ENCODE assay signal across 21 cellular contexts in the genomic region with DNA sequence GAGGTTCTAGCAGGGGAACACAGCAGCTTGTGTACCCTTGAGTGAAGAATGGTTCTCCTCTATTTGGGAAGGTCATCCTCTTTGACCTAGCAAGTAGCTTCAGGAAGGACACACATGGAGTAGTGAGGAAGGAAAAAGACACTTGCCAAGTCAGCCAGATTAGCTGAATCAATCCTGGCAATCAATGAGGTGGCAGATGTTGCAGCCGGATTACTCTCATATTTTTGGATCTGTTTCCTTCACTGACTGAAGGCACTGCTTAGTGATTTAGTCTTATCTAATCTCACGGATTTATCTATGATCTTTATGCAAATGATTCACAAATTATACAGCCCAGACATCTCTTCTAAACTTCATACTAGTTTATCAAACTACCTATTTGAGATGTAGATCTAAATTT.
"Had no signal": no experiment of that assay in that cellular context is flagged by ENCODE, and none has a peak within 500 bp of the region (broad histone marks: within the 10 kb centered on the region; RNA-seq: fewer than 3 reads in every experiment).

No MANE protein-coding gene starts in this region.

- H3K36me3 ChIP-seq: gastrocnemius medialis, heart right ventricle, neutrophil, stomach, thoracic aorta, transverse colon had no signal

- DNase-seq: cortex of kidney; effector memory CD4-positive, alpha-beta T cell; gastrocnemius medialis; heart right ventricle; hypothalamus; islet precursor cell; mammary epithelial cell; naive thymus-derived CD4-positive, alpha-beta T cell; nephron progenitor cell; posterior cingulate gyrus; small intestine; stimulated activated CD4-positive, alpha-beta T cell treated with anti-CD3 and anti-CD28 coated beads, Interleukin-12 subunit alpha, Interleukin-12 subunit beta, amount 100 ng/mL, for 4 hours; stimulated activated naive CD4-positive, alpha-beta T cell; stomach; transverse colon had no signal

- H3K4me3 ChIP-seq: dorsolateral prefrontal cortex, gastrocnemius medialis, heart right ventricle, stomach, thoracic aorta, transverse colon had no signal

- H3K4me3 Mint-ChIP-seq: naive thymus-derived CD4-positive, alpha-beta T cell; nephron progenitor cell had no signal

- H3K27ac ChIP-seq: dorsolateral prefrontal cortex, gastrocnemius medialis, heart right ventricle, neutrophil, stomach, thoracic aorta, transverse colon had no signal

- H3K4me1 ChIP-seq: gastrocnemius medialis, heart right ventricle, stomach, transverse colon had no signal

- H3K9me3 ChIP-seq: gastrocnemius medialis, neutrophil, thoracic aorta, transverse colon had no signal

- H3K4me1 Mint-ChIP-seq: naive thymus-derived CD4-positive, alpha-beta T cell had no signal

- H3K36me3 Mint-ChIP-seq: naive thymus-derived CD4-positive, alpha-beta T cell had no signal

- H3K27me3 Mint-ChIP-seq: naive thymus-derived CD4-positive, alpha-beta T cell had no signal

- FAIRE-seq: endometrium, small intestine had no signal

- H3K27ac Mint-ChIP-seq: naive thymus-derived CD4-positive, alpha-beta T cell; nephron progenitor cell had no signal

- H3K27me3 ChIP-seq: dorsolateral prefrontal cortex, gastrocnemius medialis, heart right ventricle, neutrophil, stomach, transverse colon had no signal

- ATAC-seq: esophagus mucosa; gastrocnemius medialis; heart right ventricle; left lobe of liver; naive thymus-derived CD4-positive, alpha-beta T cell had no signal
